In genomic region chr3:126558336-126559071, GRCh38 we compare ENCODE assay signal across 1 cellular context.
TF ChIP-seq lines count a peak whose summit lies in the region.

Gene C3orf22 (minus strand): TSS chr3:126558932. CDS start chr3:126553390, 5,542 bp downstream.

TF ChIP-seq in H1, 55 proteins besides CTCF, POLR2A, EP300 and RAD21:
- TF ChIP-seq PHF8 (conservative IDR thresholded peaks at IDR 0.05; ENCODE audit: low read depth, low read length) (no peak), ZNF274 (IDR thresholded peaks at IDR 0.05; ENCODE audit: borderline replicate concordance, extremely low read depth, low read length) (no peak), BRCA1 (IDR thresholded peaks at IDR 0.05; ENCODE audit: low read depth, low read length) (no peak), FOSL1 (IDR thresholded peaks at IDR 0.05; ENCODE audit: insufficient read depth, low read depth, low read length) (no peak), RFX5 (IDR thresholded peaks at IDR 0.05; ENCODE audit: borderline replicate concordance, low read depth, low read length) (no peak), TBP (IDR thresholded peaks at IDR 0.05; ENCODE audit: low read depth, low read length) (no peak), CREB1 (IDR thresholded peaks at IDR 0.05) (no peak), RNF2 (IDR thresholded peaks at IDR 0.05; ENCODE audit: borderline replicate concordance, low read depth, low read length, missing control alignments, poor library complexity, severe bottlenecking) (no peak), SRF (IDR thresholded peaks at IDR 0.05; ENCODE audit: low read depth, low read length) (no peak), USF2 (IDR thresholded peaks at IDR 0.05; ENCODE audit: low read length) (no peak), SP4 (IDR thresholded peaks at IDR 0.05; ENCODE audit: low read length) (no peak), NRF1 (IDR thresholded peaks at IDR 0.05; ENCODE audit: low read depth, low read length) (no peak), CHD2 (IDR thresholded peaks at IDR 0.05; ENCODE audit: low read length) (no peak), CHD1 (IDR thresholded peaks at IDR 0.05; ENCODE audit: low read depth, low read length) (no peak), MAFK (IDR thresholded peaks at IDR 0.05; ENCODE audit: low read depth, low read length) (no peak), BCL11A (IDR thresholded peaks at IDR 0.05; ENCODE audit: low read depth in 2 of 2, low read length in 2 of 2) (no peak), SUZ12 (IDR thresholded peaks at IDR 0.05; ENCODE audit: low read length) (no peak)
- TF ChIP-seq, protein P1, sequence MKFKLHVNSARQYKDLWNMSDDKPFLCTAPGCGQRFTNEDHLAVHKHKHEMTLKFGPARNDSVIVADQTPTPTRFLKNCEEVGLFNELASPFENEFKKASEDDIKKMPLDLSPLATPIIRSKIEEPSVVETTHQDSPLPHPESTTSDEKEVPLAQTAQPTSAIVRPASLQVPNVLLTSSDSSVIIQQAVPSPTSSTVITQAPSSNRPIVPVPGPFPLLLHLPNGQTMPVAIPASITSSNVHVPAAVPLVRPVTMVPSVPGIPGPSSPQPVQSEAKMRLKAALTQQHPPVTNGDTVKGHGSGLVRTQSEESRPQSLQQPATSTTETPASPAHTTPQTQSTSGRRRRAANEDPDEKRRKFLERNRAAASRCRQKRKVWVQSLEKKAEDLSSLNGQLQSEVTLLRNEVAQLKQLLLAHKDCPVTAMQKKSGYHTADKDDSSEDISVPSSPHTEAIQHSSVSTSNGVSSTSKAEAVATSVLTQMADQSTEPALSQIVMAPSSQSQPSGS (IDR thresholded peaks at IDR 0.05; ENCODE audit: low read length), result no peak
- TF ChIP-seq, protein P2, sequence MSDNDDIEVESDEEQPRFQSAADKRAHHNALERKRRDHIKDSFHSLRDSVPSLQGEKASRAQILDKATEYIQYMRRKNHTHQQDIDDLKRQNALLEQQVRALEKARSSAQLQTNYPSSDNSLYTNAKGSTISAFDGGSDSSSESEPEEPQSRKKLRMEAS (IDR thresholded peaks at IDR 0.05), result no peak
